In genomic region chr5:115262066-115262404, GRCh38 we compare ENCODE assay signal across 8 cellular contexts. TPM values are rescaled to one million over a fixed set of nuclear protein-coding genes. Genes with fewer than 3 reads are reported as not detected.
DNase-seq lines count a peak whose midpoint lies in the region; ATAC-seq and TF ChIP-seq lines count a peak whose summit lies in the region.

No MANE protein-coding gene starts in this region.

- no peak overlapping the region for H4K5ac ChIP-seq in H9 (ENCODE audit: insufficient read length, low read depth, low read length)

- no peaks in the 10 kb centered on the region for H3K36me3 ChIP-seq in thoracic aorta

- DNase-seq in DMS 273 (lab: John Stamatoyannopoulos, UW; ENCODE audit: unreplicated experiment) (peak; percentile 68), DMS 273 treated with DMSO at 0.1 percent for 48 hours (lab: John Stamatoyannopoulos, UW) (no peak), H9 (no peak), M059J (ENCODE audit: low read depth) (peak; percentile 22), left kidney (ENCODE audit: low read depth, low spot score) (peak; percentile 57), thoracic aorta (ENCODE audit: low spot score) (no peak), nucleus accumbens (lab: John Stamatoyannopoulos, UW) (no peak)

- no peaks in the 10 kb centered on the region for H3K79me1 ChIP-seq in H9 (ENCODE audit: insufficient read depth, low read depth, low read length, poor library complexity, severe bottlenecking)

- no peak overlapping the region for H3T11ph ChIP-seq in H9 (ENCODE audit: low read length)

- H3K27ac ChIP-seq in H9 (ENCODE audit: insufficient read length, low read depth, low read length) (no peak overlapping the region), thoracic aorta (peak overlapping the region; percentile 62 to 75)

- no peak overlapping the region for H2BK12ac ChIP-seq in H9 (ENCODE audit: insufficient read length, low read depth, low read length)

- no peaks in the 10 kb centered on the region; the same call in 1 of the 2 replicates for H3K27me3 Mint-ChIP-seq in H9 (ENCODE audit: low read depth)
- H3K27me3 Mint-ChIP-seq in brain, result peaks cover 5% of the 10 kb centered on the region

- H3K23ac ChIP-seq in H9 (ENCODE audit: insufficient read length, low read depth, low read length), result no peak overlapping the region

- H4K91ac ChIP-seq in H9 (ENCODE audit: insufficient read length, low read depth, low read length), result no peak overlapping the region

- no peak overlapping the region for H3K14ac ChIP-seq in H9 (ENCODE audit: insufficient read depth, low read length)

- H3K27ac Mint-ChIP-seq in H9 (peak overlapping the region; percentile 49 to 97 (median 95); a peak in 5 of 7 replicates), brain (peak overlapping the region; percentile 81 to 98 (median 94))

- peaks cover 7% of the 10 kb centered on the region for H3K23me2 ChIP-seq in H9 (ENCODE audit: insufficient read length, low read depth, low read length, poor library complexity, severe bottlenecking)

- H2BK15ac ChIP-seq in H9 (ENCODE audit: low read depth, low read length), result no peak overlapping the region

- TF ChIP-seq CTCF in H9 (conservative IDR thresholded peaks at IDR 0.05), result no peak
- TF ChIP-seq CTCF in brain (conservative IDR thresholded peaks at IDR 0.05), result no peak
- TF ChIP-seq CTCF in thoracic aorta (IDR thresholded peaks at IDR 0.05), result no peak

- H3K4ac ChIP-seq in H9 (ENCODE audit: low read depth, low read length), result no peak overlapping the region

- H3K36me3 Mint-ChIP-seq in H9 (ENCODE audit: insufficient read depth in 1 of 3, low read depth in 3 of 3) (peaks cover 1 to 12% (median 5%) of the 10 kb centered on the region in 3 experiments; a peak in 4 of 7 replicates), brain (peaks cover 16% of the 10 kb centered on the region)

- H3K4me2 ChIP-seq in H9 (ENCODE audit: insufficient read depth, insufficient read length, low read length), result peak overlapping the region; percentile 94

- no peaks in the 10 kb centered on the region for H3K27me3 ChIP-seq in H9 (ENCODE audit: insufficient read depth, low read length)
- no peaks in the 10 kb centered on the region for H3K27me3 ChIP-seq in thoracic aorta (replicated peaks; ENCODE audit: insufficient read depth)

- no peaks in the 10 kb centered on the region for H3K9me3 ChIP-seq in H9 (ENCODE audit: control insufficient read depth, low read depth, low read length)
- H3K9me3 ChIP-seq in thoracic aorta, result no peaks in the 10 kb centered on the region

- H3K4me1 ChIP-seq in H9 (ENCODE audit: insufficient read depth, low read length) (no peaks in the 10 kb centered on the region), thoracic aorta (ENCODE audit: control insufficient read depth in 1 of 2, low read depth in 2 of 2) (peaks cover 12 to 17% of the 10 kb centered on the region in 2 donors)

- no peak overlapping the region for H2BK5ac ChIP-seq in H9 (ENCODE audit: insufficient read length, low read length)

- no peaks in the 10 kb centered on the region for H4K20me1 ChIP-seq in H9 (ENCODE audit: control insufficient read depth, insufficient read depth, insufficient read length)

- no peak overlapping the region for H2AFZ ChIP-seq in H9 (ENCODE audit: low read length)

- no peak overlapping the region for H2BK20ac ChIP-seq in H9 (ENCODE audit: low read depth, low read length, poor library complexity, severe bottlenecking)

- H3K9ac ChIP-seq in H9 (ENCODE audit: extremely low read depth, insufficient read length, low read length), result peak overlapping the region; percentile 77

- WGBS in H9 (ENCODE audit: extremely low coverage, insufficient read length, low lambda C conversion rate), result no CpG with 5 or more reads among the region's 9 CpGs

- H3K9me3 Mint-ChIP-seq in H9 (no peaks in the 10 kb centered on the region), brain (peaks cover 0 to 3% (median 0%) of the 10 kb centered on the region in 5 experiments)

- H3K4me3 Mint-ChIP-seq in H9, result peak overlapping the region; percentile 88 to 89
- H3K4me3 Mint-ChIP-seq in brain, result peak overlapping the region; percentile 91 to 98 (median 97)

- no peak for ATAC-seq in thoracic aorta (ENCODE audit: insufficient number of reproducible peaks, low FRiP score, low read depth)

- no peak overlapping the region for H4K8ac ChIP-seq in H9 (replicated peaks; ENCODE audit: insufficient read length, low read depth, low read length)

- peak overlapping the region; percentile 81 for H3K4me3 ChIP-seq in thoracic aorta

- H3K56ac ChIP-seq in H9 (ENCODE audit: insufficient read length, low read depth, low read length), result no peak overlapping the region

- no peak overlapping the region for H3K18ac ChIP-seq in H9 (ENCODE audit: insufficient read length, low read depth, low read length)

- H3K4me1 Mint-ChIP-seq in H9, result peaks cover 11 to 19% of the 10 kb centered on the region in 2 experiments
- peaks cover 55% of the 10 kb centered on the region for H3K4me1 Mint-ChIP-seq in brain

- H2BK120ac ChIP-seq in H9 (ENCODE audit: low read depth, low read length, poor library complexity, severe bottlenecking), result no peak overlapping the region

- H3K79me2 ChIP-seq in H9 (ENCODE audit: insufficient read depth, low read length), result peaks cover 12% of the 10 kb centered on the region; the same call in 1 of the 2 replicates

- H2AK5ac ChIP-seq in H9 (ENCODE audit: insufficient read length, low read length), result no peak overlapping the region

RNA-seq across cellular contexts. Expression of gene PGGT1B, which starts 0.6 kb away (rescaled TPM):
- total RNA-seq in H9 (2021), result 56.4 and 59.7 TPM in 2 replicates
- total RNA-seq in M059J (2014; rRNA removed; shearing (Covaris generic)), result 14.9 and 20.6 TPM in 2 replicates
- polyA plus RNA-seq in brain (ENCODE audit: insufficient read depth, low read depth, low replicate concordance), result 4.7 TPM
- 10 to 100 TPM in 1 of 2 donors, 1 to 10 TPM in 1; 7.3 to 16.6 TPM for total RNA-seq in thoracic aorta

RNA-seq across cellular contexts. Expression of gene CCDC112, which starts 34.4 kb away (rescaled TPM):
- total RNA-seq in H9 (2021) (13.0 and 13.2 TPM in 2 replicates), thoracic aorta (10 to 100 TPM in 1 of 2 donors, 1 to 10 TPM in 1; 8.4 to 11.1 TPM)
- total RNA-seq in M059J (2014; rRNA removed; shearing (Covaris generic)), result 2.5 and 4.8 TPM in 2 replicates
- polyA plus RNA-seq in brain (ENCODE audit: insufficient read depth, low read depth, low replicate concordance), result 6.5 TPM

Comparison
In these comparisons a context has a peak if more than half of its experiments do, and no peak if none do; other contexts are left out.
1. DNase-seq: peak in DMS 273 (single experiment), M059J (single experiment) and left kidney (single experiment); none in DMS 273 treated with DMSO at 0.1 percent for 48 hours (single experiment), H9 (single experiment), thoracic aorta (single experiment) and nucleus accumbens (0 of 56).